ENCODE assay signal across 29 cellular contexts in the genomic region with DNA sequence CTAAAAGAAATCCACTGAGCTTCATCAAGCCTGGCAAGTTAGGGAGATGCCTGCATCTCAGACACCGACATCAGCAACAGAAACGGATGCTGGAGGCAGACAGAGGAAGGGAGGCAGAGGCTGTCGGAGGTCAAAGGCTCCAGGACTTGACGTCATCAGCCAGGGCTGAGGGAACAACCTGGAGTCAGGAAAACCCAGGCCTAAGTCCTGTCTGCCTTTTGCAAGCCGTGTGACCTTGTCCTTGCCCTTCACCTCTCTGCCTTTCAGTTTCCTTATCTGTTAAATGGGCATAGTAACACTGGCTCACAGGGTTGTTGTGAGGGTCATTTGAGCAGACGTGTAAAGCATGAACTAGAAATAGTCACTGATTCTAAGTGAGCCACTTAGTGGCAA.
"Had no signal": no experiment of that assay in that cellular context is flagged by ENCODE, and none has a peak within 500 bp of the region (broad histone marks: within the 10 kb centered on the region; RNA-seq: fewer than 3 reads in every experiment).

No MANE protein-coding gene starts in this region.

- H3K4me1 Mint-ChIP-seq: activated B cell treated with CpG ODN at 0.5 μM for 24 hours, brain, endodermal cell had no signal

- H3K4me1 ChIP-seq: ascending aorta, breast epithelium, colonic mucosa had no signal

- H3K36me3 Mint-ChIP-seq: brain had no signal

- H3K27ac Mint-ChIP-seq: activated B cell treated with CpG ODN at 0.5 μM for 24 hours; activated CD4-positive, alpha-beta memory T cell treated with anti-CD3 and anti-CD28 coated beads for 36 hours; activated CD4-positive, alpha-beta T cell treated with anti-CD3 and anti-CD28 coated beads, Interleukin-2, amount 10 ng/mL, durations not matched to agents 24 days and 14 days; activated CD8-positive, alpha-beta T cell treated with anti-CD3 and anti-CD28 coated beads, Interleukin-2, amount 10 ng/mL, durations not matched to agents 7 days and 5 days; activated naive CD4-positive, alpha-beta T cell treated with anti-CD3 and anti-CD28 coated beads, Interleukin-2, amount 10 ng/mL, durations not matched to agents 7 days and 5 days; activated naive CD8-positive, alpha-beta T cell treated with anti-CD3 and anti-CD28 coated beads, Interleukin-2, amount 10 ng/mL, durations not matched to agents 7 days and 5 days; activated T-cell treated with anti-CD3 and anti-CD28 coated beads, Interleukin-2, amount 50 U/mL, for 24 hours; activated T-cell treated with anti-CD3 and anti-CD28 coated beads, Interleukin-2, amount 50 U/mL, for 72 hours; endodermal cell; T-cell; T-helper 1 cell treated with Interleukin-12 subunit alpha and Interleukin-12 subunit beta and Interleukin-4 antibody, amounts not matched to agents 30 μg/mL and 1 μg/mL, for 36 hours; T-helper 2 cell treated with Interferon-gamma antibody and Interleukin-4, amounts not matched to agents 5 μg/mL and 100 μg/mL, for 36 hours had no signal

- ATAC-seq: activated CD4-positive, CD25-positive, alpha-beta regulatory T cell treated with anti-CD3 and anti-CD28 coated beads, Interleukin-2, amount 50 U/mL, for 24 hours; activated CD8-positive, alpha-beta T cell treated with anti-CD3 and anti-CD28 coated beads, Interleukin-2, amount 10 ng/mL, durations not matched to agents 7 days and 5 days; esophagus mucosa had no signal

- DNase-seq: activated B cell treated with CpG ODN at 0.5 μM for 24 hours; activated CD4-positive, alpha-beta memory T cell treated with anti-CD3 and anti-CD28 coated beads for 36 hours; activated CD4-positive, alpha-beta T cell treated with anti-CD3 and anti-CD28 coated beads, Interleukin-2, amount 10 ng/mL, durations not matched to agents 24 days and 14 days; activated gamma-delta T cell; activated naive CD4-positive, alpha-beta T cell; activated naive CD4-positive, alpha-beta T cell treated with anti-CD3 and anti-CD28 coated beads, Interleukin-2, amount 10 ng/mL, durations not matched to agents 7 days and 5 days; activated naive CD8-positive, alpha-beta T cell treated with anti-CD3 and anti-CD28 coated beads, Interleukin-2, amount 10 ng/mL, durations not matched to agents 7 days and 5 days; activated T-cell treated with anti-CD3 and anti-CD28 coated beads for 4 hours; activated T-cell treated with anti-CD3 and anti-CD28 coated beads, Interleukin-2, amount 50 U/mL, for 24 hours; activated T-cell treated with anti-CD3 and anti-CD28 coated beads, Interleukin-2, amount 50 U/mL, for 72 hours; central memory CD4-positive, alpha-beta T cell; cerebellar nuclear complex; effector memory CD4-positive, alpha-beta T cell; endodermal cell; head of caudate nucleus; T-cell; T1000; WERI-Rb-1 had no signal

- H3K4me3 ChIP-seq: ascending aorta, breast epithelium, cardiac muscle cell, colonic mucosa had no signal

- H3K4me3 Mint-ChIP-seq: activated B cell treated with CpG ODN at 0.5 μM for 24 hours; activated CD4-positive, alpha-beta memory T cell treated with anti-CD3 and anti-CD28 coated beads for 36 hours; activated CD4-positive, alpha-beta T cell treated with anti-CD3 and anti-CD28 coated beads, Interleukin-2, amount 10 ng/mL, durations not matched to agents 24 days and 14 days; activated CD8-positive, alpha-beta T cell treated with anti-CD3 and anti-CD28 coated beads, Interleukin-2, amount 10 ng/mL, durations not matched to agents 7 days and 5 days; activated naive CD4-positive, alpha-beta T cell treated with anti-CD3 and anti-CD28 coated beads, Interleukin-2, amount 10 ng/mL, durations not matched to agents 7 days and 5 days; activated naive CD8-positive, alpha-beta T cell treated with anti-CD3 and anti-CD28 coated beads, Interleukin-2, amount 10 ng/mL, durations not matched to agents 7 days and 5 days; activated T-cell treated with anti-CD3 and anti-CD28 coated beads, Interleukin-2, amount 50 U/mL, for 24 hours; activated T-cell treated with anti-CD3 and anti-CD28 coated beads, Interleukin-2, amount 50 U/mL, for 72 hours; brain; endodermal cell; T-cell; T-helper 1 cell treated with Interleukin-12 subunit alpha and Interleukin-12 subunit beta and Interleukin-4 antibody, amounts not matched to agents 30 μg/mL and 1 μg/mL, for 36 hours; T-helper 2 cell treated with Interferon-gamma antibody and Interleukin-4, amounts not matched to agents 5 μg/mL and 100 μg/mL, for 36 hours had no signal

- H3K36me3 ChIP-seq: ascending aorta, breast epithelium, cardiac muscle cell, colonic mucosa, WERI-Rb-1 had no signal

- H3K27me3 Mint-ChIP-seq: activated B cell treated with CpG ODN at 0.5 μM for 24 hours; activated CD4-positive, alpha-beta memory T cell treated with anti-CD3 and anti-CD28 coated beads for 36 hours; activated CD4-positive, alpha-beta T cell treated with anti-CD3 and anti-CD28 coated beads, Interleukin-2, amount 10 ng/mL, durations not matched to agents 24 days and 14 days; activated naive CD4-positive, alpha-beta T cell treated with anti-CD3 and anti-CD28 coated beads, Interleukin-2, amount 10 ng/mL, durations not matched to agents 7 days and 5 days; activated naive CD8-positive, alpha-beta T cell treated with anti-CD3 and anti-CD28 coated beads, Interleukin-2, amount 10 ng/mL, durations not matched to agents 7 days and 5 days; activated T-cell treated with anti-CD3 and anti-CD28 coated beads, Interleukin-2, amount 50 U/mL, for 24 hours; T-cell had no signal

- H3K9me3 ChIP-seq: colonic mucosa had no signal

- FAIRE-seq: frontal cortex had no signal

- H3K27me3 ChIP-seq: ascending aorta, breast epithelium, cardiac muscle cell, colonic mucosa had no signal

- H3K27ac ChIP-seq: ascending aorta, breast epithelium, cardiac muscle cell, colonic mucosa, WERI-Rb-1 had no signal

- H3K9me3 Mint-ChIP-seq: activated B cell treated with CpG ODN at 0.5 μM for 24 hours had no signal
